Comparison of ENCODE assay signal across 8 cellular contexts in the genomic region with DNA sequence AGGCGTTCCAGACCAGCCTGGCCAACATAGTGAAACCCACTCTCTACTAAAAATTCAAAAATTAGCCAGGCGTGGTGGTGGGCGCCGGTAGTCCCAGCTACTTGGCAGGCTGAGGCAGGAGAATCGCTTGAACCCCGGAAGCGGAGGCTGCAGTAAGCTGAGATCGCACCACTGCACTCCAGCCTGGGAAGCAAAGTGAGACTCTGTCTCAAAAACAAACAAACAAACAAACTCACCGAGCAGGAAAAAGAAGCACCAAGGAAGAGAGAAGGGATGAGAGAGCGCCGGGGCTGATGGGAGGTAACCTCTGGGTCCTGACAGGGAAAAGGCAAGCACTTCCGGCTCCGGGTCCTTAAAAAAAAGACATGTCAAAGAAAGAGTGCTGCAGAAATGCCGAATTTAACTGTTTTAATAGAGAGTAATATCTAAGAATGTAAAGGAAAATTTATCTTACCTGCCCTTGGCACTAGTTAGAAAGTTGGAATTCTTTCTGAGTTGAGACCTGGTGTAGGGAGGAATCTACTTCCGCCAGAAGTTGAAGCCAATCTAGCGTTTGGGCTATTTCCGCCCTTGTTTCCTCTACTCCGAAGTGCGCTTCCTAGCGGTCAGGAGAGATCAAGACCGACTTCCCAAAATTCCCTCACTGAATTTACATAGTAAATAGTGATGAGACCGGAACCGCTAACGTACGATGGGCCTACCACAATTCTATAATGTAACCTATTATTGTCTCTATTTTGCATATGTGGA. TPM values are rescaled to one million over a fixed set of nuclear protein-coding genes. Genes with fewer than 3 reads are reported as not detected.
DNase-seq lines count a peak whose midpoint lies in the region; ATAC-seq, FAIRE-seq and TF ChIP-seq lines count a peak whose summit lies in the region.

No MANE protein-coding gene starts in this region.

- TF ChIP-seq RAD21 in HepG2 (CRISPR knock-in tag; IDR thresholded peaks at IDR 0.05), result peak; percentile 23; the same call in 1 of the 2 replicates

- H3K36me3 ChIP-seq in HepG2 (replicated peaks in 1 of 2; ENCODE audit: control insufficient read depth in 1 of 2, insufficient read depth in 2 of 2, low read length in 2 of 2), result peaks cover 0 to 15% of the 10 kb centered on the region in 2 experiments; a peak in 2 of 5 replicates

- TF ChIP-seq EP300 in HepG2 (IDR thresholded peaks at IDR 0.05; ENCODE audit: low read depth in 2 of 2, low read length in 2 of 2), result peak in 1 of 2 experiments; percentile 100; a peak in 1 of 4 replicates
- no peak for TF ChIP-seq EP300 in HepG2 (CRISPR knock-in tag; IDR thresholded peaks at IDR 0.05; ENCODE audit: borderline replicate concordance)

- peaks cover 3% of the 10 kb centered on the region; the same call in 1 of the 2 replicates for H4K20me1 ChIP-seq in HepG2 (ENCODE audit: insufficient read depth, low read length)

- H3K4me1 ChIP-seq in HepG2 (ENCODE audit: insufficient read depth, low read length), result peaks cover 75% of the 10 kb centered on the region

- in situ Hi-C loops in HepG2 (cut with HindIII; ENCODE audit: extremely low pct_ligation_motif_present, low pct_unique_long_range_greater_than_20kb), result no loop called here

- H3K9me3 ChIP-seq in HepG2 (ENCODE audit: low read length), result no peaks in the 10 kb centered on the region

- peak overlapping the region; percentile 85 for H2AFZ ChIP-seq in HepG2 (ENCODE audit: low read length)

- DNase-seq in CD1c-positive myeloid dendritic cell (ENCODE audit: extremely low spot score) (peak; percentile 98), NCI-H526 (lab: John Stamatoyannopoulos, UW) (peak; percentile 97 to 98), dermis microvascular lymphatic vessel endothelial cell (ENCODE audit: low read depth in 2 of 2) (peak; percentile 94), HepG2 (ENCODE audit: low spot score) (peak; percentile 95)
- peak; percentile 60 for DNase-seq in activated CD4-positive, alpha-beta T cell treated with anti-CD3 and anti-CD28 coated beads, Interleukin-2, amount 50 U/mL, for 1 hour
- peak; percentile 60 for DNase-seq in stimulated activated CD4-positive, alpha-beta T cell treated with anti-CD3 and anti-CD28 coated beads, Interleukin-4, amount 100 ng/mL, for 1 hour

- peak; percentile 76 for ATAC-seq in GM19328 (IDR thresholded peaks at IDR 0.05; ENCODE audit: unreplicated experiment)
- ATAC-seq in HG03469 (IDR thresholded peaks at IDR 0.05; ENCODE audit: unreplicated experiment), result peak; percentile 49
- ATAC-seq in HepG2, result peak; percentile 74

- H3K4me2 ChIP-seq in HepG2 (ENCODE audit: low read depth, low read length), result peak overlapping the region; percentile 88

- peaks cover 46% of the 10 kb centered on the region for H3K79me2 ChIP-seq in HepG2 (ENCODE audit: insufficient read depth, low read length)

- no peak for TF ChIP-seq POLR2A in HepG2 (IDR thresholded peaks at IDR 0.05; ENCODE audit: insufficient read depth in 1 of 2, low read depth in 2 of 2, low read length in 2 of 2)

- CTCF ChIA-PET in HepG2 (lab: Yijun Ruan, JAX; ENCODE audit: low intra/inter-chr PET ratio, low total read pairs), result no interaction called here

- no peaks in the 10 kb centered on the region; a peak in 1 of 5 replicates for H3K27me3 ChIP-seq in HepG2 (ENCODE audit: control insufficient read depth in 1 of 2, insufficient read depth in 2 of 2, low read length in 2 of 2)

- 1% methylated on average over 25 of the region's 25 CpGs for WGBS in HepG2 (ENCODE audit: low lambda C conversion rate)

- peak overlapping the region; percentile 61 to 86 (median 85) for H3K4me3 ChIP-seq in HepG2 (replicated peaks in 1 of 3; ENCODE audit: insufficient read depth in 1 of 3, low read depth in 2 of 3, low read length in 3 of 3)

- FAIRE-seq in HepG2 (lab: Jason Lieb, UNC), result peak; percentile 93

- intact Hi-C loops in HepG2 (cut with micrococcal nuclease; ENCODE audit: unreplicated experiment), result loop anchor here (1.0 kb wide), 1 partner anchor 14 kb away; no protein-coding TSS in a partner anchor

- POLR2A ChIA-PET in HepG2 (lab: Yijun Ruan, JAX), result interaction anchor here (0.6 to 2.9 kb wide), 10 partner anchors 9 to 494 kb away, joined by 3 to 23 read pairs (median 4); a partner anchor contains a TSS

- no TSS peak for BruUV-seq in HepG2 (replicated peaks; lab: Mats Ljungman, UMichigan)

- peak overlapping the region; percentile 88 for H3K9ac ChIP-seq in HepG2 (ENCODE audit: insufficient read depth, low read depth, low read length)

- H3K27ac ChIP-seq in HepG2 (ENCODE audit: extremely low read length, insufficient read depth, low read length), result peak overlapping the region; percentile 87

- TF ChIP-seq CTCF in HepG2 (CRISPR knock-in tag; IDR thresholded peaks at IDR 0.05), result peak; percentile 84

RNA-seq across cellular contexts. Expression of a gene that starts 29.1 kb away (rescaled TPM):
- under 0.01 TPM in 2 replicates for total RNA-seq in dermis microvascular lymphatic vessel endothelial cell
- 0.11 and 0.31 TPM in 2 replicates for total RNA-seq in HepG2 (2016; rRNA removed; fragmentation: Illumina TruSeq; extraction: Trizol)
- 0.18 TPM in 1 of 2 replicates, not detected in the other for total RNA-seq in HepG2 (2016; cell fraction: cytosol; rRNA removed; fragmentation: Illumina TruSeq; extraction: Trizol; ENCODE audit: low read depth)
- 0.07 and 0.26 TPM in 2 replicates for total RNA-seq in HepG2 (2016; cell fraction: insoluble cytoplasmic fraction; rRNA removed; fragmentation: Illumina TruSeq; extraction: Trizol)
- 0.14 and 0.15 TPM in 2 replicates for total RNA-seq in HepG2 (2016; cell fraction: membrane; rRNA removed; fragmentation: Illumina TruSeq; extraction: Trizol)
- 0.34 and 0.50 TPM in 2 replicates for total RNA-seq in HepG2 (2016; cell fraction: nucleus; rRNA removed; fragmentation: Illumina TruSeq; extraction: Trizol)
- polyA plus RNA-seq in HepG2 (2011; rRNA removed), result 2.4 and 2.9 TPM in 2 replicates
- polyA plus RNA-seq in HepG2 (2011; cell fraction: cytosol; rRNA removed), result 1.3 and 1.4 TPM in 2 replicates
- 9.6 and 10.2 TPM in 2 replicates for polyA plus RNA-seq in HepG2 (2011; cell fraction: nucleus; rRNA removed)
- 2.4 and 3.5 TPM in 2 replicates for polyA plus RNA-seq in HepG2 (2012)
- polyA plus RNA-seq in HepG2 (2016; cell fraction: cytosol; fragmentation: Illumina TruSeq; extraction: Trizol; ENCODE audit: low read depth), result 0.06 and 0.17 TPM in 2 replicates
- polyA plus RNA-seq in HepG2 (2016; cell fraction: insoluble cytoplasmic fraction; fragmentation: Illumina TruSeq; extraction: Trizol; ENCODE audit: low read depth), result 0.33 and 0.35 TPM in 2 replicates
- 0.15 and 0.24 TPM in 2 replicates for polyA plus RNA-seq in HepG2 (2016; cell fraction: membrane; fragmentation: Illumina TruSeq; extraction: Trizol; ENCODE audit: low read depth)
- 0.92 and 1.5 TPM in 2 replicates for polyA plus RNA-seq in HepG2 (2016; cell fraction: nucleus; fragmentation: Illumina TruSeq; extraction: Trizol; ENCODE audit: insufficient read depth, low read depth)
- 1.9 and 2.0 TPM in 2 replicates for polyA minus RNA-seq in HepG2 (2011; rRNA and poly(A)+ RNA removed; ENCODE audit: low replicate concordance)
- polyA minus RNA-seq in HepG2 (2011; cell fraction: cytosol; rRNA and poly(A)+ RNA removed), result 0.70 and 0.89 TPM in 2 replicates
- polyA minus RNA-seq in HepG2 (2011; cell fraction: nucleus; rRNA and poly(A)+ RNA removed), result 3.9 and 4.8 TPM in 2 replicates

RNA-seq across cellular contexts. Expression of a gene that starts 40.4 kb away (rescaled TPM):
- total RNA-seq in dermis microvascular lymphatic vessel endothelial cell (17.3 and 23.0 TPM in 2 replicates), HepG2 (2016; rRNA removed; fragmentation: Illumina TruSeq; extraction: Trizol) (25.3 and 26.9 TPM in 2 replicates)
- 5.2 and 7.0 TPM in 2 replicates for total RNA-seq in HepG2 (2016; cell fraction: cytosol; rRNA removed; fragmentation: Illumina TruSeq; extraction: Trizol; ENCODE audit: low read depth)
- 25.0 and 27.0 TPM in 2 replicates for total RNA-seq in HepG2 (2016; cell fraction: insoluble cytoplasmic fraction; rRNA removed; fragmentation: Illumina TruSeq; extraction: Trizol)
- total RNA-seq in HepG2 (2016; cell fraction: membrane; rRNA removed; fragmentation: Illumina TruSeq; extraction: Trizol), result 11.5 and 12.6 TPM in 2 replicates
- total RNA-seq in HepG2 (2016; cell fraction: nucleus; rRNA removed; fragmentation: Illumina TruSeq; extraction: Trizol), result 30.2 and 35.1 TPM in 2 replicates
- polyA plus RNA-seq in HepG2 (2011; rRNA removed), result 13.7 and 14.9 TPM in 2 replicates
- polyA plus RNA-seq in HepG2 (2011; cell fraction: cytosol; rRNA removed), result 4.8 and 4.9 TPM in 2 replicates
- polyA plus RNA-seq in HepG2 (2011; cell fraction: nucleus; rRNA removed), result 22.5 and 26.7 TPM in 2 replicates
- polyA plus RNA-seq in HepG2 (2012), result 10.8 and 12.2 TPM in 2 replicates
- 1.9 and 2.1 TPM in 2 replicates for polyA plus RNA-seq in HepG2 (2016; cell fraction: cytosol; fragmentation: Illumina TruSeq; extraction: Trizol; ENCODE audit: low read depth)
- polyA plus RNA-seq in HepG2 (2016; cell fraction: insoluble cytoplasmic fraction; fragmentation: Illumina TruSeq; extraction: Trizol; ENCODE audit: low read depth), result 21.7 and 24.1 TPM in 2 replicates
- polyA plus RNA-seq in HepG2 (2016; cell fraction: membrane; fragmentation: Illumina TruSeq; extraction: Trizol; ENCODE audit: low read depth), result 4.6 and 5.5 TPM in 2 replicates
- 43.7 and 51.7 TPM in 2 replicates for polyA plus RNA-seq in HepG2 (2016; cell fraction: nucleus; fragmentation: Illumina TruSeq; extraction: Trizol; ENCODE audit: insufficient read depth, low read depth)
- 6.9 and 16.7 TPM in 2 replicates for polyA minus RNA-seq in HepG2 (2011; rRNA and poly(A)+ RNA removed; ENCODE audit: low replicate concordance)
- 4.8 and 6.9 TPM in 2 replicates for polyA minus RNA-seq in HepG2 (2011; cell fraction: cytosol; rRNA and poly(A)+ RNA removed)
- 32.4 and 39.8 TPM in 2 replicates for polyA minus RNA-seq in HepG2 (2011; cell fraction: nucleus; rRNA and poly(A)+ RNA removed)

RNA-seq across cellular contexts. Expression of a gene that starts 40.7 kb away (rescaled TPM):
- 27.1 and 32.1 TPM in 2 replicates for total RNA-seq in dermis microvascular lymphatic vessel endothelial cell
- total RNA-seq in HepG2 (2016; rRNA removed; fragmentation: Illumina TruSeq; extraction: Trizol), result 10.3 and 10.8 TPM in 2 replicates
- total RNA-seq in HepG2 (2016; cell fraction: cytosol; rRNA removed; fragmentation: Illumina TruSeq; extraction: Trizol; ENCODE audit: low read depth), result 1.7 and 3.1 TPM in 2 replicates
- total RNA-seq in HepG2 (2016; cell fraction: insoluble cytoplasmic fraction; rRNA removed; fragmentation: Illumina TruSeq; extraction: Trizol), result 9.7 and 10.0 TPM in 2 replicates
- total RNA-seq in HepG2 (2016; cell fraction: membrane; rRNA removed; fragmentation: Illumina TruSeq; extraction: Trizol), result 3.2 and 3.8 TPM in 2 replicates
- 13.1 and 17.6 TPM in 2 replicates for total RNA-seq in HepG2 (2016; cell fraction: nucleus; rRNA removed; fragmentation: Illumina TruSeq; extraction: Trizol)
- polyA plus RNA-seq in HepG2 (2011; rRNA removed), result 9.1 and 10.1 TPM in 2 replicates
- 6.0 and 7.1 TPM in 2 replicates for polyA plus RNA-seq in HepG2 (2011; cell fraction: cytosol; rRNA removed)
- 39.5 and 68.7 TPM in 2 replicates for polyA plus RNA-seq in HepG2 (2011; cell fraction: nucleus; rRNA removed)
- polyA plus RNA-seq in HepG2 (2012), result 8.5 and 8.9 TPM in 2 replicates
- 1.0 and 2.0 TPM in 2 replicates for polyA plus RNA-seq in HepG2 (2016; cell fraction: cytosol; fragmentation: Illumina TruSeq; extraction: Trizol; ENCODE audit: low read depth)
- 6.8 and 7.9 TPM in 2 replicates for polyA plus RNA-seq in HepG2 (2016; cell fraction: insoluble cytoplasmic fraction; fragmentation: Illumina TruSeq; extraction: Trizol; ENCODE audit: low read depth)
- polyA plus RNA-seq in HepG2 (2016; cell fraction: membrane; fragmentation: Illumina TruSeq; extraction: Trizol; ENCODE audit: low read depth), result 1.5 and 2.2 TPM in 2 replicates
- polyA plus RNA-seq in HepG2 (2016; cell fraction: nucleus; fragmentation: Illumina TruSeq; extraction: Trizol; ENCODE audit: insufficient read depth, low read depth), result 31.1 and 32.0 TPM in 2 replicates
- 44.2 and 53.6 TPM in 2 replicates for polyA minus RNA-seq in HepG2 (2011; rRNA and poly(A)+ RNA removed; ENCODE audit: low replicate concordance)
- polyA minus RNA-seq in HepG2 (2011; cell fraction: cytosol; rRNA and poly(A)+ RNA removed), result 4.7 and 7.2 TPM in 2 replicates
- 22.0 and 30.6 TPM in 2 replicates for polyA minus RNA-seq in HepG2 (2011; cell fraction: nucleus; rRNA and poly(A)+ RNA removed)

Comparison
In these comparisons a context has a peak if more than half of its experiments do, and no peak if none do; other contexts are left out.
1. Peak in every context shown above with its lines: DNase-seq, ATAC-seq, H3K4me3 ChIP-seq and H3K27ac ChIP-seq.